8 cellular contexts compared by ENCODE assay signal in the genomic region with DNA sequence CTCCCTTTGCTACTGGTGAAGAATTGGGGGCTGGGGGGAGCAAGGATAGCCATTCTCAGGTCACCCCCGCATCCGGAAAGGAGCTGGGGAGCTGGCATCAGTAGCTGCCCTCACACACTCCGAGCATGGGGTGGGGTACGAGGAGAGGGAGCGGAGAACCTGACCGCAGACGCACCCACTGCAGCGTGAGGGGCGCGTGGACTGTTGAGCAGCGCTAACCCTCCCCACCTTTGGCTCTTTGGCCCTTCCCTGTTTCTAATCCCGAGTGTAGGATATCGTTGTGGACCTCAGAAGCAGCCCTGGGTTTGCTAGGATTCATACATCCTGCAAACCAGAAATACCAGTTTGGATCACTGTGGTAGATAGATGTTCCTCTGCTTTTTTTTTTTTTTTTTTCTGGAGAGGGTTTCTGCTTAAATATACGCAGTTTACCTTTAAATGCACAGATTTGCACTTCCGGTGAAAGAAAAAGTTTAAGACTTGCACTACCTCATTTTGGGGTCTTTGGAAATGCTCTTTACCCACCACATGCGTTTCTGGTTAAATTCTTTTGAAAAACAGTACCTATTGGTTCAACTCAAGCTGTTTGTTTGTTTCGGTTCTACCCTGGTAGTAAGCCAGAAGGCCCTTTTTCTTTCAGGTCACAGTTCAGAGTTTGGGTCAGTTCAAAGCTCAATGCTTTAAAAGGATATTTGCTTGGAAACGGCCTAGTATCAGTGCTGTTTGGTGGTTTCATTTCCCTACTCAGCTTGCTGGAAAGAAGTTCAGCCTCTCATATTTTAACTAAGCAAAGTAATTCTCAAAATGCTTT. TPM values are rescaled to one million over a fixed set of nuclear protein-coding genes. Genes with fewer than 3 reads are reported as not detected.
A peak's percentile ranks its signal among the peaks of the same experiment; 100 is the strongest.
DNase-seq lines count a peak whose midpoint lies in the region; ATAC-seq and TF ChIP-seq lines count a peak whose summit lies in the region.

No MANE protein-coding gene starts in this region.

- no peaks in the 10 kb centered on the region for H3K27me3 Mint-ChIP-seq in activated T-cell treated with anti-CD3 and anti-CD28 coated beads, Interleukin-2, amount 50 U/mL, for 72 hours (ENCODE audit: low read depth)

- H3K27ac ChIP-seq in foreskin keratinocyte, result peak overlapping the region; percentile 77

- H3K36me3 ChIP-seq in neuron (ENCODE audit: insufficient read depth, low read length), result no peaks in the 10 kb centered on the region

- H3K27me3 ChIP-seq in foreskin keratinocyte (no peaks in the 10 kb centered on the region), neuron (ENCODE audit: insufficient read depth, low read length) (no peaks in the 10 kb centered on the region)

- H3K9me3 Mint-ChIP-seq in activated T-cell treated with anti-CD3 and anti-CD28 coated beads, Interleukin-2, amount 50 U/mL, for 72 hours, result no peaks in the 10 kb centered on the region

- ATAC-seq in HG02870 (IDR thresholded peaks at IDR 0.05; ENCODE audit: unreplicated experiment) (peak; percentile 18), foreskin keratinocyte (peak; percentile 51)
- ATAC-seq in activated T-cell treated with anti-CD3 and anti-CD28 coated beads, Interleukin-2, amount 50 U/mL, for 72 hours (replicated peaks in 1 of 2), result peak; percentile 26 to 30

- H3K4me3 Mint-ChIP-seq in activated T-cell treated with anti-CD3 and anti-CD28 coated beads, Interleukin-2, amount 50 U/mL, for 72 hours, result peak overlapping the region; percentile 92

- H3K4me1 ChIP-seq in foreskin keratinocyte (peaks cover 20% of the 10 kb centered on the region), neuron (ENCODE audit: insufficient read depth, low read length) (peaks cover 11% of the 10 kb centered on the region)

- H2AFZ ChIP-seq in neuron (ENCODE audit: low read depth, low read length), result peak overlapping the region; percentile 81

- H3K36me3 Mint-ChIP-seq in activated T-cell treated with anti-CD3 and anti-CD28 coated beads, Interleukin-2, amount 50 U/mL, for 72 hours (ENCODE audit: insufficient read depth in 2 of 2), result peaks cover 5 to 10% of the 10 kb centered on the region in 2 donors

- peak overlapping the region; percentile 97 for H3K27ac Mint-ChIP-seq in activated T-cell treated with anti-CD3 and anti-CD28 coated beads, Interleukin-2, amount 50 U/mL, for 72 hours

- peak overlapping the region; percentile 68 for H3K4me3 ChIP-seq in neuron (ENCODE audit: low read length)

- no peaks in the 10 kb centered on the region for H3K9me3 ChIP-seq in neuron (ENCODE audit: low read length)

- no peak for TF ChIP-seq CTCF in foreskin keratinocyte (conservative IDR thresholded peaks at IDR 0.05)

- DNase-seq in activated CD4-positive, alpha-beta T cell treated with anti-CD3 and anti-CD28 coated beads for 24 hours (ENCODE audit: low read depth in 2 of 2), result peak; percentile 4 to 10
- DNase-seq in activated CD4-positive, alpha-beta T cell treated with anti-CD3 and anti-CD28 coated beads for 4 hours, result no peak
- DNase-seq in NCI-H146 treated with DMSO at 0.1 percent for 48 hours (lab: John Stamatoyannopoulos, UW; ENCODE audit: unreplicated experiment), result peak; percentile 27
- peak in 1 of 2 donors; percentile 47 for DNase-seq in activated T-cell treated with anti-CD3 and anti-CD28 coated beads, Interleukin-2, amount 50 U/mL, for 72 hours
- peak; percentile 53 to 73 for DNase-seq in foreskin keratinocyte
- no peak for DNase-seq in NCI-H774 (lab: John Stamatoyannopoulos, UW)

- H3K4me1 Mint-ChIP-seq in activated T-cell treated with anti-CD3 and anti-CD28 coated beads, Interleukin-2, amount 50 U/mL, for 72 hours (ENCODE audit: low read depth), result peaks cover 55% of the 10 kb centered on the region

RNA-seq across cellular contexts. Expression of a gene that starts 0.8 kb away (rescaled TPM):
- 10 to 100 TPM; 30.6 to 34.3 TPM for total RNA-seq in activated T-cell treated with anti-CD3 and anti-CD28 coated beads, Interleukin-2, amount 50 U/mL, for 72 hours
- 14.4 and 15.3 TPM in 2 replicates for total RNA-seq in foreskin keratinocyte
- polyA plus RNA-seq in foreskin keratinocyte, result 2.6 and 2.9 TPM in 2 replicates

RNA-seq across cellular contexts. Expression of a gene that starts 33.2 kb away (rescaled TPM):
- total RNA-seq in activated T-cell treated with anti-CD3 and anti-CD28 coated beads, Interleukin-2, amount 50 U/mL, for 72 hours, result 1 to 10 TPM; 7.8 to 8.5 TPM
- 1.1 TPM in 2 replicates for total RNA-seq in foreskin keratinocyte
- 0.78 and 0.85 TPM in 2 replicates for polyA plus RNA-seq in foreskin keratinocyte

Comparison
In these comparisons a context has a peak if more than half of its experiments do, and no peak if none do; other contexts are left out.
1. DNase-seq: peak in activated CD4-positive, alpha-beta T cell treated with anti-CD3 and anti-CD28 coated beads for 24 hours (2 of 2), NCI-H146 treated with DMSO at 0.1 percent for 48 hours (single experiment) and foreskin keratinocyte (2 of 2); none in activated CD4-positive, alpha-beta T cell treated with anti-CD3 and anti-CD28 coated beads for 4 hours (0 of 2) and NCI-H774 (single experiment).
2. Peak in every context shown above with its lines, with median percentiles within 50 percentile points of each other: ATAC-seq.